9 cellular contexts compared by ENCODE assay signal in the genomic region with DNA sequence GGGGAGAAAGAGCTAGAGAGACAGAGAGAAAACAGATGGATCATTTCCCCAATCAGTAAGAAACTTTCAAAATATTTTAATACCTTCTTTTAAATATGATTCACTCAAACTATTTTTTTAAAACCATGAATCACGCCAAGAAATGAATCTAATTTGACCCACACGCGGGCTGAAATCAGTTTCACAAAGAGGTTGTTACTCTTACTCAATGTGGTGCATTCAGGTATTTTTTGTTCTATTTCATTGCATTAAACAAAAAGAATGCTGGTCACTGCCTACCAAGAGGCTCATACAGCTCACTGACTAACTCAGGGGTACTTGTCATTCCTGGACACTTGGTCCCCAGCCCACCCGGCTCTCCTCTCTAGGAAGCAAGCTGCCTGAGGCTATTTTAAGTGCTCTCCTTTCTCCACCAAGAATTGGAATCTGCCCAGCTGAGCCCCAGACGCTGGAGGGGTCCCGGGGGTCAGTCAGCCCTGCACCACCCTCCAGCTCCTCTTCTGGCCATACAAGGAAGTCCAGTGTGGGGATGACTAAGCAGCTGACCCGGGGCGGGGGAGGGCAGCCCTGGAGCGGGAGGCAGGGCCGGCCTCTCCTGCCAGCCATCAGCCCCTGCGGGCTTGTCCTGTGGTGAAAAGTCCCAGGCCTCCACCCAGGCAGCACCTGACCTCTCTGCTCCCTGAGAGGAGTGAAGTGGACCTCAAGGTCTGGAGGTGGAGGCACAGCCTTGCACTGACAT. TPM values are rescaled to one million over a fixed set of nuclear protein-coding genes. Genes with fewer than 3 reads are reported as not detected.
DNase-seq lines count a peak whose midpoint lies in the region; ATAC-seq and TF ChIP-seq lines count a peak whose summit lies in the region.
"Had no signal": no experiment of that assay in that cellular context is flagged by ENCODE, and none has a peak within 500 bp of the region (broad histone marks: within the 10 kb centered on the region; RNA-seq: fewer than 3 reads in every experiment).

No MANE protein-coding gene starts in this region.

- TF ChIP-seq CTCF in fibroblast of villous mesenchyme (IDR thresholded peaks at IDR 0.05; ENCODE audit: insufficient read depth, low read depth, low read length) (peak; percentile 46), neural crest cell (conservative IDR thresholded peaks at IDR 0.05) (peak; percentile 45)

- H3K27me3 Mint-ChIP-seq in neural crest cell (ENCODE audit: low read depth): no peaks in the 10 kb centered on the region

- ATAC-seq in GM19455 (IDR thresholded peaks at IDR 0.05; ENCODE audit: unreplicated experiment) (no peak), GM21515 (IDR thresholded peaks at IDR 0.05; ENCODE audit: unreplicated experiment) (no peak)

- no peaks in the 10 kb centered on the region for H3K9me3 Mint-ChIP-seq in neural crest cell
- H3K9me3 Mint-ChIP-seq: activated T-cell treated with anti-CD3 and anti-CD28 coated beads, Interleukin-2, amount 50 U/mL, for 72 hours had no signal

- H3K4me3 Mint-ChIP-seq in neural crest cell: no peak overlapping the region
- H3K4me3 Mint-ChIP-seq: activated T-cell treated with anti-CD3 and anti-CD28 coated beads, Interleukin-2, amount 50 U/mL, for 72 hours had no signal

- peaks cover 42% of the 10 kb centered on the region for H3K4me1 Mint-ChIP-seq in neural crest cell

- H3K4me3 ChIP-seq in fibroblast of villous mesenchyme (ENCODE audit: low read depth, low read length): no peak overlapping the region

- H3K36me3 Mint-ChIP-seq in neural crest cell (ENCODE audit: low read depth): no peaks in the 10 kb centered on the region

- H3K27ac Mint-ChIP-seq in neural crest cell (ENCODE audit: unreplicated experiment): no peak overlapping the region
- H3K27ac Mint-ChIP-seq: activated T-cell treated with anti-CD3 and anti-CD28 coated beads, Interleukin-2, amount 50 U/mL, for 72 hours had no signal

- DNase-seq in Ammon's horn (ENCODE audit: low spot score) (peak; percentile 53), RPMI7951 (ENCODE audit: low read depth) (peak; percentile 92), fibroblast of villous mesenchyme (ENCODE audit: low read depth) (peak; percentile 87), neural crest cell (ENCODE audit: low read depth, low spot score) (peak; percentile 57), SW 1271 (lab: John Stamatoyannopoulos, UW) (no peak), NOMO-1 treated with DMSO at 0.1 percent for 48 hours (lab: John Stamatoyannopoulos, UW; ENCODE audit: unreplicated experiment) (no peak)
- DNase-seq: activated T-cell treated with anti-CD3 and anti-CD28 coated beads, Interleukin-2, amount 50 U/mL, for 72 hours had no signal

RNA-seq across cellular contexts. Expression of a gene that starts 21.7 kb away (rescaled TPM):
- total RNA-seq in RPMI7951 (2014; rRNA removed; shearing (Covaris generic)): 268 TPM in 2 replicates
- 120 and 145 TPM in 2 replicates for total RNA-seq in fibroblast of villous mesenchyme
- total RNA-seq in neural crest cell: 18.9 and 24.0 TPM in 2 replicates

Comparison
In these comparisons a context has a peak if more than half of its experiments do, and no peak if none do; other contexts are left out.
1. DNase-seq: peak in Ammon's horn (single experiment), RPMI7951 (single experiment), fibroblast of villous mesenchyme (single experiment) and neural crest cell (single experiment); none in SW 1271 (0 of 2) and NOMO-1 treated with DMSO at 0.1 percent for 48 hours (single experiment).